ENCODE assay signal across 9 cellular contexts in the genomic region with DNA sequence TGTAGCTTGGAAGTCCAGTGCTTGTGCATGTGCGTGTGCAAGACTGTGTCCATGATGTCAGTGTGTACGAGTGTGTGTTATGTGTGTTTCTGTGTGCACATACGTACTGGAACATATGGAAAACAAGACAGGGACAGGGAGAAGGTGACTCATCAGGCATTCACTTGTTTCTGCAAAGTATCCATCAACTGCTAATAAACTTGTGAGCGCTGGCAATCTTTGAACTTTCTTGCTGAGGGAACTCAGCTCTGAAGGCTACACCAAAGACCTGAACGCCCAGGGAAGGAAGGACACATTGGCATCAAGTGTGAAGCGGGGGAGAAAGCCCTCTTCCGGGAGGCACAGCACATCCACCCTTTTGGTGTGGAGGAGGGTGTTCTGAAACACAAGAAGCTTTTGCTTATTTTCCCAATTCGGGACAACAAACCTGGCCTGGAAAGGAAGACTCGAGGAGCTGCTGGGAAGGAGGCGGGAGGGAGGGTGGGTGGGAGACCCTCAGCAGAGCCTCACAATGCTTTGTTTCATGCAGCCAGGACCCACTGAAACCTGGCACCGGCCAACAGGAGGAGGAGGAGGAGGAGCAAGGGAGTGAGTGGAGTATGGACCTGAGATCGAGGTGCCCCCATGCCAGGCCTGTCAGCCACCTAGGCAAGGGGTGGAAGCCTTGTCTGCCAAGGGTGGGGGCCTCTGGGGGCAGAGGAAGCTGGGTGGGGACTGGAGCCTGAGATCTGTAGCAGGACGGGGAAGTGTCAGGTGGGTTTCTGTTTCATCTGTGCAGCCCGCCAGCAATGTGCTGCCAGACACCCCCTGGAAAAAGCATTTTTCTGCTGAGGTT. TPM values are rescaled to one million over a fixed set of nuclear protein-coding genes. Genes with fewer than 3 reads are reported as not detected.
A peak's percentile ranks its signal among the peaks of the same experiment; 100 is the strongest.
DNase-seq lines count a peak whose midpoint lies in the region; ATAC-seq, FAIRE-seq and TF ChIP-seq lines count a peak whose summit lies in the region.
"Had no signal": no experiment of that assay in that cellular context is flagged by ENCODE, and none has a peak within 500 bp of the region (broad histone marks: within the 10 kb centered on the region; RNA-seq: fewer than 3 reads in every experiment).

No MANE protein-coding gene starts in this region.

- no peak for FAIRE-seq in kidney (lab: Jason Lieb, UNC)
- FAIRE-seq: G401.6 had no signal

- H3K9me3 Mint-ChIP-seq in activated naive CD4-positive, alpha-beta T cell treated with anti-CD3 and anti-CD28 coated beads, Interleukin-2, amount 10 ng/mL, durations not matched to agents 7 days and 5 days = no peaks in the 10 kb centered on the region
- no peaks in the 10 kb centered on the region for H3K9me3 Mint-ChIP-seq in activated T-helper 17 cell treated with anti-CD3 and anti-CD28 coated beads, Interleukin-2, amount 50 U/mL, for 72 hours

- WGBS in upper lobe of left lung, 2 donors = 42 to 44% methylated on average over 12 to 14 of the region's 14 CpGs

- peak overlapping the region; percentile 52 to 62 for H3K27ac ChIP-seq in kidney (ENCODE audit: low read depth in 2 of 2, low read length in 2 of 2)
- H3K27ac ChIP-seq in upper lobe of left lung = peak overlapping the region; percentile 52 to 90 (median 79)

- H3K9me3 ChIP-seq in kidney (ENCODE audit: control insufficient read depth in 1 of 2, low read length in 2 of 2) = no peaks in the 10 kb centered on the region
- H3K9me3 ChIP-seq in upper lobe of left lung = no peaks in the 10 kb centered on the region

- peaks cover 48% of the 10 kb centered on the region for H3K36me3 Mint-ChIP-seq in activated naive CD4-positive, alpha-beta T cell treated with anti-CD3 and anti-CD28 coated beads, Interleukin-2, amount 10 ng/mL, durations not matched to agents 7 days and 5 days
- peaks cover 65% of the 10 kb centered on the region for H3K36me3 Mint-ChIP-seq in activated T-helper 17 cell treated with anti-CD3 and anti-CD28 coated beads, Interleukin-2, amount 50 U/mL, for 72 hours (ENCODE audit: low read depth)

- intact Hi-C loops in kidney (cut with DNase I) = no loop called here

- peak overlapping the region in 1 of 2 donors; percentile 13 for H3K4me3 ChIP-seq in kidney (ENCODE audit: low read length in 2 of 2)
- H3K4me3 ChIP-seq in upper lobe of left lung = peak overlapping the region in 1 of 4 donors; percentile 47

- peaks cover 9 to 16% of the 10 kb centered on the region in 2 donors for H3K36me3 ChIP-seq in kidney (ENCODE audit: control insufficient read depth in 1 of 2, insufficient read depth in 2 of 2, low read length in 2 of 2)
- H3K36me3 ChIP-seq in upper lobe of left lung = peaks cover 0 to 24% (median 16%) of the 10 kb centered on the region in 4 donors

- peak overlapping the region; percentile 31 for H3K4me3 Mint-ChIP-seq in activated naive CD4-positive, alpha-beta T cell treated with anti-CD3 and anti-CD28 coated beads, Interleukin-2, amount 10 ng/mL, durations not matched to agents 7 days and 5 days
- peak overlapping the region; percentile 90 for H3K4me3 Mint-ChIP-seq in activated T-helper 17 cell treated with anti-CD3 and anti-CD28 coated beads, Interleukin-2, amount 50 U/mL, for 72 hours

- H3K27me3 ChIP-seq in upper lobe of left lung = no peaks in the 10 kb centered on the region

- peak overlapping the region in 1 of 2 donors; percentile 46 for H3K9ac ChIP-seq in kidney (ENCODE audit: low read length in 2 of 2)

- TF ChIP-seq POLR2A in upper lobe of left lung (IDR thresholded peaks at IDR 0.05) = no peak

- ATAC-seq in activated T-helper 17 cell treated with anti-CD3 and anti-CD28 coated beads, Interleukin-2, amount 50 U/mL, for 72 hours (replicated peaks) = no peak
- no peak for ATAC-seq in upper lobe of left lung (ENCODE audit: low FRiP score in 2 of 2)

- H3K4me1 Mint-ChIP-seq in activated naive CD4-positive, alpha-beta T cell treated with anti-CD3 and anti-CD28 coated beads, Interleukin-2, amount 10 ng/mL, durations not matched to agents 7 days and 5 days = peaks cover 84% of the 10 kb centered on the region
- peaks cover 59% of the 10 kb centered on the region for H3K4me1 Mint-ChIP-seq in activated T-helper 17 cell treated with anti-CD3 and anti-CD28 coated beads, Interleukin-2, amount 50 U/mL, for 72 hours

- TF ChIP-seq EP300 in upper lobe of left lung (IDR thresholded peaks at IDR 0.05) = no peak

- CTCF ChIA-PET in activated naive CD4-positive, alpha-beta T cell treated with anti-CD3 and anti-CD28 coated beads, Interleukin-2, amount 10 ng/mL, durations not matched to agents 7 days and 5 days (lab: Charles Lee) = interaction anchor here (1.0 to 1.2 kb wide), 3 partner anchors 24 to 145 kb away, joined by 3 to 4 read pairs (median 3); no protein-coding TSS in a partner anchor

- TF ChIP-seq CTCF in kidney (IDR thresholded peaks at IDR 0.05; ENCODE audit: borderline replicate concordance, extremely low read depth, insufficient read depth) (no peak), upper lobe of left lung (IDR thresholded peaks at IDR 0.05) (no peak)

- H3K4me1 ChIP-seq in kidney (ENCODE audit: control insufficient read depth in 1 of 2, insufficient read depth in 1 of 2, low read depth in 1 of 2, low read length in 2 of 2) = peaks cover 63 to 69% of the 10 kb centered on the region in 2 donors
- peaks cover 85 to 96% (median 93%) of the 10 kb centered on the region in 4 donors for H3K4me1 ChIP-seq in upper lobe of left lung

- H3K27ac Mint-ChIP-seq in activated naive CD4-positive, alpha-beta T cell treated with anti-CD3 and anti-CD28 coated beads, Interleukin-2, amount 10 ng/mL, durations not matched to agents 7 days and 5 days = peak overlapping the region; percentile 47
- peak overlapping the region; percentile 88 for H3K27ac Mint-ChIP-seq in activated T-helper 17 cell treated with anti-CD3 and anti-CD28 coated beads, Interleukin-2, amount 50 U/mL, for 72 hours

- peaks cover 3% of the 10 kb centered on the region for H3K27me3 Mint-ChIP-seq in activated naive CD4-positive, alpha-beta T cell treated with anti-CD3 and anti-CD28 coated beads, Interleukin-2, amount 10 ng/mL, durations not matched to agents 7 days and 5 days
- H3K27me3 Mint-ChIP-seq in activated T-helper 17 cell treated with anti-CD3 and anti-CD28 coated beads, Interleukin-2, amount 50 U/mL, for 72 hours = no peaks in the 10 kb centered on the region

- no peak for DNase-seq in activated naive CD4-positive, alpha-beta T cell treated with anti-CD3 and anti-CD28 coated beads, Interleukin-2, amount 10 ng/mL, durations not matched to agents 7 days and 5 days
- no peak for DNase-seq in activated naive CD4-positive, alpha-beta T cell treated with anti-CD3 and anti-CD28 coated beads, Interleukin-2, amount 50 U/mL, for 16 hours
- no peak for DNase-seq in kidney
- DNase-seq in upper lobe of left lung = no peak
- DNase-seq in effector CD4-positive, alpha-beta T cell = no peak
- DNase-seq in NCI-H82 treated with DMSO at 0.1 percent for 48 hours (lab: John Stamatoyannopoulos, UW; ENCODE audit: unreplicated experiment) = no peak
- no peak for DNase-seq in activated CD4-positive, alpha-beta T cell treated with anti-CD3 and anti-CD28 coated beads, Interleukin-2, amount 50 U/mL, for 4 hours

RNA-seq across cellular contexts. Expression of gene SMAD7, which starts 26.8 kb away (rescaled TPM):
- total RNA-seq in activated T-helper 17 cell treated with anti-CD3 and anti-CD28 coated beads, Interleukin-2, amount 50 U/mL, for 72 hours = 10 to 100 TPM; 23.4 to 40.7 TPM
- total RNA-seq in kidney = 32.6 TPM
- 17.3 TPM for polyA plus RNA-seq in kidney (ENCODE audit: insufficient read depth, low read depth, low replicate concordance)
- total RNA-seq in upper lobe of left lung = 10 to 100 TPM; 39.6 to 89.0 (median 61.5) TPM
